ENCODE assay signal across 11 cellular contexts in genomic region chr15:70794596-70795310, GRCh38. TPM values are rescaled to one million over a fixed set of nuclear protein-coding genes. Genes with fewer than 3 reads are reported as not detected.
DNase-seq lines count a peak whose midpoint lies in the region; ATAC-seq, FAIRE-seq and TF ChIP-seq lines count a peak whose summit lies in the region.
"Had no signal": no experiment of that assay in that cellular context is flagged by ENCODE, and none has a peak within 500 bp of the region (broad histone marks: within the 10 kb centered on the region; RNA-seq: fewer than 3 reads in every experiment).

No MANE protein-coding gene starts in this region.

- TF ChIP-seq EP300 in A549 (IDR thresholded peaks at IDR 0.05) = no peak

- peak overlapping the region; percentile 67 for H3K9ac ChIP-seq in PC-3 (ENCODE audit: low read length)

- H3K4me3 ChIP-seq in A549 (0 out of 3 replicates have a peak overlapping the region, but pooled peaks have one; percentile 11), PC-3 (ENCODE audit: low read length) (peak overlapping the region; percentile 36; the same call in 1 of the 2 replicates), osteoblast (ENCODE audit: insufficient read depth, low read length) (peak overlapping the region; percentile 32)
- H3K4me3 ChIP-seq: GM23338 had no signal

- TF ChIP-seq CTCF in A549 (IDR thresholded peaks at IDR 0.05) = no peak
- TF ChIP-seq CTCF in PC-3 (conservative IDR thresholded peaks at IDR 0.05; ENCODE audit: low read depth, low read length) = no peak
- TF ChIP-seq CTCF in osteoblast (IDR thresholded peaks at IDR 0.05; ENCODE audit: extremely low read depth, low read depth, low read length) = no peak
- no peak for TF ChIP-seq CTCF in glutamatergic neuron (IDR thresholded peaks at IDR 0.05; ENCODE audit: partially characterized antibody, unreplicated experiment)

- H3K4me3 Mint-ChIP-seq in glutamatergic neuron (ENCODE audit: unreplicated experiment) = no peak overlapping the region
- H3K4me3 Mint-ChIP-seq: GM23338 had no signal

- H2AFZ ChIP-seq in PC-3 (ENCODE audit: low read length) (peak overlapping the region; percentile 68), osteoblast (ENCODE audit: low read length) (no peak overlapping the region)
- H2AFZ ChIP-seq: GM23338 had no signal

- H3K9me3 ChIP-seq in A549 (no peaks in the 10 kb centered on the region), PC-3 (ENCODE audit: low read length) (no peaks in the 10 kb centered on the region), osteoblast (ENCODE audit: low read depth, low read length) (no peaks in the 10 kb centered on the region)

- CTCF ChIA-PET in A549 (lab: Yijun Ruan, JAX) (interaction anchor here (0.7 to 15.4 kb wide), 12 partner anchors 17 to 1007 kb away, joined by 3 to 274 read pairs (median 3); partner anchors contain the start of gene UACA), PC-3 (lab: Charles Lee) (interaction anchor here (0.5 to 1.3 kb wide), 3 partner anchors 18 to 96 kb away, joined by 3 to 13 read pairs (median 3); no protein-coding TSS in a partner anchor)

- no peak for FAIRE-seq in A549 (lab: Jason Lieb, UNC)
- FAIRE-seq: kidney had no signal

- H3K4me1 Mint-ChIP-seq in glutamatergic neuron (ENCODE audit: low read depth, unreplicated experiment) = no peaks in the 10 kb centered on the region

- no peaks in the 10 kb centered on the region for H3K9me3 Mint-ChIP-seq in glutamatergic neuron (ENCODE audit: unreplicated experiment)
- H3K9me3 Mint-ChIP-seq: GM23338 had no signal

- H3K27ac Mint-ChIP-seq in glutamatergic neuron (ENCODE audit: unreplicated experiment) = no peak overlapping the region
- H3K27ac Mint-ChIP-seq: GM23338 had no signal

- H3K9me2 ChIP-seq in PC-3 (replicated peaks; ENCODE audit: low read length) = no peaks in the 10 kb centered on the region

- in situ Hi-C loops in G401 (cut with HindIII; ENCODE audit: low sequenced_read_pairs) = no loop called here

- WGBS in A549 (ENCODE audit: missing lambda C conversion rate) = 56% methylated on average over 12 of the region's 12 CpGs

- H3K4me2 ChIP-seq in A549 = peak overlapping the region; percentile 80
- H3K4me2 ChIP-seq in PC-3 (ENCODE audit: low read length) = peak overlapping the region; percentile 75
- H3K4me2 ChIP-seq in osteoblast (ENCODE audit: insufficient read depth, low read length) = peak overlapping the region; percentile 69
- H3K4me2 ChIP-seq: GM23338 had no signal

- H3K27ac ChIP-seq in A549 (peak overlapping the region; percentile 83 to 93), PC-3 (ENCODE audit: low read length) (peak overlapping the region; percentile 94), epithelial cell of prostate (peak overlapping the region; percentile 64), osteoblast (ENCODE audit: low read depth, low read length) (peak overlapping the region; percentile 95)

- DNase-seq in A549 (ENCODE audit: low read depth in 1 of 2, low spot score in 1 of 2) = no peak
- no peak for DNase-seq in PC-3
- no peak for DNase-seq in epithelial cell of prostate (ENCODE audit: low read depth, low spot score)
- peak; percentile 87 for DNase-seq in osteoblast (ENCODE audit: insufficient read length, low spot score, missing footprints)
- no peak for DNase-seq in glutamatergic neuron
- DNase-seq in G401 (ENCODE audit: low spot score) = no peak
- DNase-seq in cortex of kidney (lab: John Stamatoyannopoulos, UW) = no peak
- no peak for DNase-seq in HUDEP-2 (lab: John Stamatoyannopoulos, UW; ENCODE audit: unreplicated experiment in 76 of 76)
- DNase-seq: kidney, NCI-H524 had no signal

- TF ChIP-seq RAD21 in A549 (conservative IDR thresholded peaks at IDR 0.05 in 1 of 2, IDR thresholded peaks at IDR 0.05 in 1 of 2) = no peak

- H3K27me3 Mint-ChIP-seq in glutamatergic neuron (ENCODE audit: unreplicated experiment) = no peaks in the 10 kb centered on the region

- H3K36me3 ChIP-seq in PC-3 (ENCODE audit: low read depth, low read length) (no peaks in the 10 kb centered on the region), osteoblast (ENCODE audit: insufficient read depth, low read length) (no peaks in the 10 kb centered on the region)

- peaks cover 8% of the 10 kb centered on the region for H3F3A ChIP-seq in PC-3 (ENCODE audit: low read length, unreplicated experiment)

- no peaks in the 10 kb centered on the region for H3K27me3 ChIP-seq in PC-3 (ENCODE audit: low read length)
- no peaks in the 10 kb centered on the region for H3K27me3 ChIP-seq in osteoblast (ENCODE audit: insufficient read depth, low read length)

- H3K36me3 Mint-ChIP-seq in glutamatergic neuron (ENCODE audit: unreplicated experiment) = no peaks in the 10 kb centered on the region

- POLR2A ChIA-PET in A549 (lab: Yijun Ruan, JAX) (interaction anchor here (0.5 to 1.7 kb wide), 8 partner anchors 16 to 85 kb away, joined by 3 to 9 read pairs (median 4); partner anchors contain the start of genes LARP6 and UACA), PC-3 (lab: Charles Lee; ENCODE audit: unreplicated experiment) (interaction anchor here (0.7 kb wide), 2 partner anchors 11 to 17 kb away, joined by 3 read pairs; no protein-coding TSS in a partner anchor)

- peak; percentile 45 to 48; a peak in 5 of 6 replicates for ATAC-seq in A549
- ATAC-seq in PC-3 = peak; percentile 3; the same call in 1 of the 2 replicates
- ATAC-seq: GM23338 had no signal

- BruUV-seq in PC-3 (replicated peaks; lab: Mats Ljungman, UMichigan) = TSS peak; percentile 64

- no peak for TF ChIP-seq POLR2A in A549 (IDR thresholded peaks at IDR 0.05; ENCODE audit: low read length)

- H3K79me2 ChIP-seq in PC-3 (ENCODE audit: low read length) (peaks cover 14% of the 10 kb centered on the region), osteoblast (ENCODE audit: insufficient read depth, low read length) (peaks cover 5% of the 10 kb centered on the region)

- H3K4me1 ChIP-seq in A549 = peaks cover 70% of the 10 kb centered on the region
- peaks cover 81% of the 10 kb centered on the region for H3K4me1 ChIP-seq in PC-3 (ENCODE audit: insufficient read depth, low read length)
- H3K4me1 ChIP-seq in osteoblast (ENCODE audit: insufficient read depth, low read length) = peaks cover 70% of the 10 kb centered on the region

- intact Hi-C loops in PC-3 (cut with micrococcal nuclease) = loop anchor here (5.0 kb wide), 1 partner anchor 32 kb away; the partner anchor contains the start of gene UACA

- no peaks in the 10 kb centered on the region for H4K20me1 ChIP-seq in PC-3 (ENCODE audit: low read length)
- H4K20me1 ChIP-seq in osteoblast (ENCODE audit: insufficient read depth, low read length) = no peaks in the 10 kb centered on the region

TF ChIP-seq in A549, 52 proteins besides CTCF, POLR2A, EP300 and RAD21:
- TF ChIP-seq PHF8 (IDR thresholded peaks at IDR 0.05; ENCODE audit: borderline replicate concordance, low read depth) = no peak
- no peak for TF ChIP-seq ZC3H11A (IDR thresholded peaks at IDR 0.05)
- no peak for TF ChIP-seq JUNB (IDR thresholded peaks at IDR 0.05)
- no peak for TF ChIP-seq NFE2L2 (conservative IDR thresholded peaks at IDR 0.05; ENCODE audit: low read length)
- no peak for TF ChIP-seq RNF2 (IDR thresholded peaks at IDR 0.05; ENCODE audit: borderline replicate concordance, low read depth)
- no peak for TF ChIP-seq CEBPB (IDR thresholded peaks at IDR 0.05)
TF ChIP-seq in A549: peak in this region for 0.

RNA-seq across cellular contexts. Expression of gene UACA, which starts 31.4 kb away (rescaled TPM):
- 80.4 and 81.1 TPM in 2 replicates for polyA plus RNA-seq in A549 (2011; rRNA removed)
- 15.8 and 18.6 TPM in 2 replicates for polyA plus RNA-seq in A549 (2012; cell fraction: cytosol; rRNA removed)
- polyA plus RNA-seq in A549 (2012; cell fraction: nucleus; rRNA removed) = 46.7 and 59.5 TPM in 2 replicates
- 31.9 to 39.4 TPM (median 33.5 TPM) in 3 replicates for polyA plus RNA-seq in A549 (2017; fragmentation: RNase III; extraction: RNeasy Plus Mini Kit Qiagen cat#74134 plus additional on column Dnase treatment)
- 207 and 228 TPM in 2 replicates for polyA minus RNA-seq in A549 (2011; rRNA and poly(A)+ RNA removed)
- total RNA-seq in PC-3 (2014; rRNA removed) = 21.7 and 26.7 TPM in 2 replicates
- total RNA-seq in osteoblast = 158 and 161 TPM in 2 replicates
- total RNA-seq in glutamatergic neuron (ENCODE audit: unreplicated experiment) = 5.2 TPM
- 32.3 and 82.5 TPM in 2 replicates for total RNA-seq in G401 (2014; rRNA removed; shearing (Covaris generic))

RNA-seq across cellular contexts. Expression of gene LARP6, which starts 59.2 kb away (rescaled TPM):
- 120 and 158 TPM in 2 replicates for polyA plus RNA-seq in A549 (2011; rRNA removed)
- polyA plus RNA-seq in A549 (2012; cell fraction: cytosol; rRNA removed) = 81.8 and 94.9 TPM in 2 replicates
- 31.4 and 55.5 TPM in 2 replicates for polyA plus RNA-seq in A549 (2012; cell fraction: nucleus; rRNA removed)
- polyA plus RNA-seq in A549 (2017; fragmentation: RNase III; extraction: RNeasy Plus Mini Kit Qiagen cat#74134 plus additional on column Dnase treatment) = 47.3 to 64.3 TPM (median 57.2 TPM) in 3 replicates
- polyA minus RNA-seq in A549 (2011; rRNA and poly(A)+ RNA removed) = 72.1 and 73.2 TPM in 2 replicates
- total RNA-seq in PC-3 (2014; rRNA removed) = 133 and 166 TPM in 2 replicates
- total RNA-seq in osteoblast = 76.0 and 77.4 TPM in 2 replicates
- total RNA-seq in glutamatergic neuron (ENCODE audit: unreplicated experiment) = 21.6 TPM
- total RNA-seq in G401 (2014; rRNA removed; shearing (Covaris generic)) = 84.9 and 97.7 TPM in 2 replicates
